ENCODE assay signal across 9 cellular contexts in genomic region chr11:69000831-69001245, GRCh38. TPM values are rescaled to one million over a fixed set of nuclear protein-coding genes. Genes with fewer than 3 reads are reported as not detected.
A peak's percentile ranks its signal among the peaks of the same experiment; 100 is the strongest.
DNase-seq lines count a peak whose midpoint lies in the region; ATAC-seq, FAIRE-seq and TF ChIP-seq lines count a peak whose summit lies in the region.
"Had no signal": no experiment of that assay in that cellular context is flagged by ENCODE, and none has a peak within 500 bp of the region (broad histone marks: within the 10 kb centered on the region; RNA-seq: fewer than 3 reads in every experiment).

No MANE protein-coding gene starts in this region.

- intact Hi-C loops in body of pancreas (cut with DNase I) (no loop called here), kidney (cut with DNase I) (no loop called here)

- H3K4me3 ChIP-seq in body of pancreas (no peak overlapping the region), kidney (ENCODE audit: low read length in 2 of 2) (no peak overlapping the region)
- H3K4me3 ChIP-seq: BLaER1 treated with 17β-estradiol and CSF1 and Interleukin-3, amounts not matched to agents 10 nM and 100 nM had no signal

- H3K27me3 ChIP-seq in body of pancreas, result no peaks in the 10 kb centered on the region
- H3K27me3 ChIP-seq: BLaER1 treated with 17β-estradiol and CSF1 and Interleukin-3, amounts not matched to agents 10 nM and 100 nM had no signal

- FAIRE-seq in kidney (lab: Jason Lieb, UNC), result peak; percentile 33

- H3K9me3 Mint-ChIP-seq in type B pancreatic cell, result no peaks in the 10 kb centered on the region

- peak; percentile 10 for DNase-seq in NCI-H345 (lab: John Stamatoyannopoulos, UW)
- DNase-seq in NCI-H345 treated with DMSO at 0.1 percent for 48 hours (lab: John Stamatoyannopoulos, UW; ENCODE audit: unreplicated experiment), result no peak
- DNase-seq in body of pancreas, result peak in 3 of 4 donors; percentile 44 to 55 (median 53)
- DNase-seq in kidney, result peak; percentile 65
- DNase-seq in type B pancreatic cell (ENCODE audit: extremely low spot score, unreplicated experiment), result no peak
- no peak for DNase-seq in NK-92 (lab: John Stamatoyannopoulos, UW; ENCODE audit: unreplicated experiment)

- H3K27ac Mint-ChIP-seq in type B pancreatic cell, result no peak overlapping the region

- H3K4me1 ChIP-seq in body of pancreas (no peaks in the 10 kb centered on the region), kidney (ENCODE audit: control insufficient read depth in 1 of 2, insufficient read depth in 1 of 2, low read depth in 1 of 2, low read length in 2 of 2) (peaks cover 0 to 5% of the 10 kb centered on the region in 2 donors)

- no peaks in the 10 kb centered on the region for H3K36me3 Mint-ChIP-seq in type B pancreatic cell

- ATAC-seq in body of pancreas, result peak; percentile 76
- ATAC-seq in HG02970 (IDR thresholded peaks at IDR 0.05; ENCODE audit: low FRiP score, unreplicated experiment), result no peak
- ATAC-seq in HG03025 (IDR thresholded peaks at IDR 0.05; ENCODE audit: low FRiP score, unreplicated experiment), result no peak

- H3K9me3 ChIP-seq in body of pancreas (no peaks in the 10 kb centered on the region), kidney (ENCODE audit: control insufficient read depth in 1 of 2, low read length in 2 of 2) (no peaks in the 10 kb centered on the region)
- H3K9me3 ChIP-seq: BLaER1 treated with 17β-estradiol and CSF1 and Interleukin-3, amounts not matched to agents 10 nM and 100 nM had no signal

- H3K27me3 Mint-ChIP-seq in type B pancreatic cell, result no peaks in the 10 kb centered on the region

- TF ChIP-seq CTCF in body of pancreas (IDR thresholded peaks at IDR 0.05) (peak in 5 of 7 experiments; percentile 27 to 53 (median 48)), kidney (IDR thresholded peaks at IDR 0.05; ENCODE audit: borderline replicate concordance, extremely low read depth, insufficient read depth) (peak; percentile 34), type B pancreatic cell (conservative IDR thresholded peaks at IDR 0.05) (peak; percentile 67)

- H3K4me3 Mint-ChIP-seq in type B pancreatic cell, result no peak overlapping the region

- H3K36me3 ChIP-seq in body of pancreas (replicated peaks in 1 of 2; ENCODE audit: insufficient read depth in 1 of 2, low read depth in 2 of 2), result no peaks in the 10 kb centered on the region
- H3K36me3 ChIP-seq in kidney (ENCODE audit: control insufficient read depth in 1 of 2, insufficient read depth in 2 of 2, low read length in 2 of 2), result no peaks in the 10 kb centered on the region
- H3K36me3 ChIP-seq: BLaER1 treated with 17β-estradiol and CSF1 and Interleukin-3, amounts not matched to agents 10 nM and 100 nM had no signal

- no peak overlapping the region for H3K9ac ChIP-seq in kidney (ENCODE audit: low read length in 2 of 2)
- H3K9ac ChIP-seq: BLaER1 treated with 17β-estradiol and CSF1 and Interleukin-3, amounts not matched to agents 10 nM and 100 nM had no signal

- no peak for TF ChIP-seq POLR2A in body of pancreas (IDR thresholded peaks at IDR 0.05)

- 25 to 26% methylated on average over 8 of the region's 8 CpGs for WGBS in body of pancreas, 2 donors

- peaks cover 20% of the 10 kb centered on the region for H3K4me1 Mint-ChIP-seq in type B pancreatic cell (ENCODE audit: unreplicated experiment)

- peak overlapping the region in 1 of 4 donors; percentile 45 for H3K27ac ChIP-seq in body of pancreas
- H3K27ac ChIP-seq in kidney (ENCODE audit: low read depth in 2 of 2, low read length in 2 of 2), result peak overlapping the region in 1 of 2 donors; percentile 51
- H3K27ac ChIP-seq: BLaER1 treated with 17β-estradiol and CSF1 and Interleukin-3, amounts not matched to agents 10 nM and 100 nM had no signal

RNA-seq across cellular contexts. Expression of gene MRGPRF, which starts 12.2 kb away (rescaled TPM):
- total RNA-seq in body of pancreas (1 to 10 TPM; 4.7 to 7.6 TPM), kidney (9.3 TPM), type B pancreatic cell (ENCODE audit: low replicate concordance) (0.43 and 1.4 TPM in 2 replicates)
- polyA plus RNA-seq in kidney (ENCODE audit: insufficient read depth, low read depth, low replicate concordance), result 19.0 TPM

RNA-seq across cellular contexts. Expression of gene MRGPRD, which starts 20.1 kb away (rescaled TPM):
- total RNA-seq in body of pancreas (not detected), kidney (not detected), type B pancreatic cell (ENCODE audit: low replicate concordance) (not detected in 2 replicates)
- polyA plus RNA-seq in kidney (ENCODE audit: insufficient read depth, low read depth, low replicate concordance), result not detected

RNA-seq across cellular contexts. Expression of gene TPCN2, which starts 47.9 kb away (rescaled TPM):
- total RNA-seq in body of pancreas, result 10 to 100 TPM; 10.9 to 18.9 TPM
- 22.4 TPM for total RNA-seq in kidney
- polyA plus RNA-seq in kidney (ENCODE audit: insufficient read depth, low read depth, low replicate concordance), result 12.9 TPM
- total RNA-seq in type B pancreatic cell (ENCODE audit: low replicate concordance), result 19.5 and 20.7 TPM in 2 replicates

Comparison
In these comparisons a context has a peak if more than half of its experiments do, and no peak if none do; other contexts are left out.
1. DNase-seq: peak in NCI-H345 (single experiment), body of pancreas (3 of 4) and kidney (single experiment); none in NCI-H345 treated with DMSO at 0.1 percent for 48 hours (single experiment), type B pancreatic cell (single experiment) and NK-92 (single experiment).
2. Peak in every context shown above with its lines, with median percentiles within 50 percentile points of each other: CTCF ChIP-seq.